Comparison of ENCODE assay signal across 8 cellular contexts in genomic region chr7:20307119-20307518, GRCh38. TPM values are rescaled to one million over a fixed set of nuclear protein-coding genes. Genes with fewer than 3 reads are reported as not detected.
DNase-seq lines count a peak whose midpoint lies in the region; ATAC-seq and TF ChIP-seq lines count a peak whose summit lies in the region.

No MANE protein-coding gene starts in this region.

- POLR2A ChIA-PET in A673 (lab: Charles Lee; ENCODE audit: low non-redundant PET) (no interaction called here), RWPE1 (lab: Yijun Ruan, JAX; ENCODE audit: low non-redundant PET) (no interaction called here)
- POLR2A ChIA-PET in naive thymus-derived CD8-positive, alpha-beta T cell (lab: Charles Lee): no interaction called here

- peak; percentile 56 for DNase-seq in Caki2 (ENCODE audit: low read depth)
- DNase-seq in A673 (ENCODE audit: low spot score): no peak
- no peak for DNase-seq in naive thymus-derived CD8-positive, alpha-beta T cell
- no peak for DNase-seq in RWPE1 (ENCODE audit: low spot score)
- no peak for DNase-seq in NCI-H526 treated with DMSO at 0.1 percent for 48 hours (lab: John Stamatoyannopoulos, UW)

- H3K9me3 ChIP-seq in ectodermal cell (ENCODE audit: control insufficient read depth, low read length) (no peaks in the 10 kb centered on the region), A673 (ENCODE audit: low read depth, low read length, poor library complexity, severe bottlenecking) (no peaks in the 10 kb centered on the region)

- WGBS in ectodermal cell, 2 experiments: 81 to 84% methylated on average over 2 of the region's 2 CpGs

- peak; percentile 73 for ATAC-seq in GM21515 (IDR thresholded peaks at IDR 0.05; ENCODE audit: unreplicated experiment)
- peak; percentile 61 for ATAC-seq in HG03565 (IDR thresholded peaks at IDR 0.05; ENCODE audit: unreplicated experiment)
- ATAC-seq in naive thymus-derived CD8-positive, alpha-beta T cell: no peak

- peaks cover 0 to 3% (median 0%) of the 10 kb centered on the region in 9 donors for H3K9me3 Mint-ChIP-seq in naive thymus-derived CD8-positive, alpha-beta T cell

- H3K36me3 ChIP-seq in ectodermal cell (ENCODE audit: control insufficient read depth, insufficient read depth, low read length) (no peaks in the 10 kb centered on the region), A673 (ENCODE audit: insufficient read depth, low read length, poor library complexity, severe bottlenecking) (no peaks in the 10 kb centered on the region)

- H3K4me3 ChIP-seq in ectodermal cell (ENCODE audit: insufficient read depth, low read depth, low read length): no peak overlapping the region
- no peak overlapping the region for H3K4me3 ChIP-seq in A673 (ENCODE audit: low read depth, low read length, poor library complexity, severe bottlenecking)

- no peak overlapping the region for H3K27ac Mint-ChIP-seq in naive thymus-derived CD8-positive, alpha-beta T cell

- peaks cover 0 to 4% (median 0%) of the 10 kb centered on the region in 5 donors for H3K27me3 Mint-ChIP-seq in naive thymus-derived CD8-positive, alpha-beta T cell

- TF ChIP-seq CTCF in A673 (conservative IDR thresholded peaks at IDR 0.05; ENCODE audit: low read depth, low read length) (no peak), RWPE1 (conservative IDR thresholded peaks at IDR 0.05; ENCODE audit: low read depth) (no peak)

- H3K27ac ChIP-seq in ectodermal cell (ENCODE audit: insufficient read depth, low read depth, low read length, poor library complexity, severe bottlenecking) (peak overlapping the region; percentile 48), A673 (ENCODE audit: low read depth, low read length, poor library complexity, severe bottlenecking) (no peak overlapping the region), RWPE1 (no peak overlapping the region)

- CTCF ChIA-PET in A673 (lab: Charles Lee) (no interaction called here), RWPE1 (lab: Yijun Ruan, JAX) (interaction anchor here (0.6 kb wide), 1 partner anchor 405 kb away, joined by 3 read pairs; no protein-coding TSS in a partner anchor)

- in situ Hi-C loops in Caki2 (cut with HindIII; ENCODE audit: low pct_unique_long_range_greater_than_20kb, low sequenced_read_pairs): no loop called here

- BruUV-seq in A673 (replicated peaks; lab: Mats Ljungman, UMichigan): no TSS peak

- H3K27me3 ChIP-seq in ectodermal cell (ENCODE audit: control insufficient read depth, insufficient read depth, low read length, poor library complexity, severe bottlenecking) (no peaks in the 10 kb centered on the region), A673 (replicated peaks; ENCODE audit: insufficient read depth, low read depth, low read length, poor library complexity) (no peaks in the 10 kb centered on the region)

- intact Hi-C loops in A673 (cut with micrococcal nuclease; ENCODE audit: unreplicated experiment): no loop called here

- H3K4me3 Mint-ChIP-seq in naive thymus-derived CD8-positive, alpha-beta T cell: no peak overlapping the region

- H3K36me3 Mint-ChIP-seq in naive thymus-derived CD8-positive, alpha-beta T cell: no peaks in the 10 kb centered on the region

- peaks cover 3% of the 10 kb centered on the region for H3K4me1 ChIP-seq in ectodermal cell (ENCODE audit: control insufficient read depth, insufficient read depth, low read length)
- H3K4me1 ChIP-seq in A673 (ENCODE audit: insufficient read depth, low read length, poor library complexity, severe bottlenecking): no peaks in the 10 kb centered on the region

- H3K4me1 Mint-ChIP-seq in naive thymus-derived CD8-positive, alpha-beta T cell: peaks cover 0 to 2% (median 0%) of the 10 kb centered on the region in 4 donors

RNA-seq across cellular contexts. Expression of gene ITGB8, which starts 23.6 kb away (rescaled TPM):
- 49.8 and 56.5 TPM in 2 replicates for total RNA-seq in Caki2 (2014; rRNA removed; shearing (Covaris generic); ENCODE audit: low replicate concordance)
- 5.7 TPM for polyA plus RNA-seq in ectodermal cell (2013, experiment 1 of 4)
- polyA plus RNA-seq in ectodermal cell (2013, experiment 2 of 4): 6.1 TPM
- 5.8 TPM for polyA plus RNA-seq in ectodermal cell (2013, experiment 3 of 4)
- polyA plus RNA-seq in ectodermal cell (2013, experiment 4 of 4): 7.6 TPM
- 0.90 and 1.3 TPM in 2 replicates for total RNA-seq in A673 (2021)
- total RNA-seq in naive thymus-derived CD8-positive, alpha-beta T cell: not detected
- polyA plus RNA-seq in naive thymus-derived CD8-positive, alpha-beta T cell: not detected

Comparison
In these comparisons a context has a peak if more than half of its experiments do, and no peak if none do; other contexts are left out.
1. ATAC-seq: peak in GM21515 (single experiment) and HG03565 (single experiment); none in naive thymus-derived CD8-positive, alpha-beta T cell (0 of 2).
2. RNA of gene ITGB8, which starts 23.6 kb away (total RNA-seq): 49.8 to 56.5 TPM in Caki2; 0.90 to 1.3 TPM in A673 and not detected in naive thymus-derived CD8-positive, alpha-beta T cell; every median in the first group is over 10 times any median in the second.